Comparison of ENCODE assay signal across 8 cellular contexts in genomic region chr14:61296707-61297502, GRCh38. TPM values are rescaled to one million over a fixed set of nuclear protein-coding genes. Genes with fewer than 3 reads are reported as not detected.
DNase-seq lines count a peak whose midpoint lies in the region; ATAC-seq and TF ChIP-seq lines count a peak whose summit lies in the region.

No MANE protein-coding gene starts in this region.

- TF ChIP-seq CTCF in GM06990 (IDR thresholded peaks at IDR 0.05; ENCODE audit: insufficient read depth, low read length, poor library complexity, severe bottlenecking) (peak; percentile 73), astrocyte of the spinal cord (IDR thresholded peaks at IDR 0.05; ENCODE audit: low read depth, low read length) (peak; percentile 71)

- no peak overlapping the region for H3K4me3 ChIP-seq in GM06990 (replicated peaks; ENCODE audit: low read depth, low read length)
- H3K4me3 ChIP-seq in astrocyte of the spinal cord (ENCODE audit: low read depth, low read length) = no peak overlapping the region

- peak; percentile 48 for DNase-seq in Ammon's horn (ENCODE audit: low spot score)
- no peak for DNase-seq in GM06990 (ENCODE audit: extremely low read depth, insufficient read length)
- peak; percentile 44 for DNase-seq in NCI-H1694 (lab: John Stamatoyannopoulos, UW)
- DNase-seq in astrocyte of the spinal cord (ENCODE audit: low read depth, low spot score) = peak; percentile 54
- no peak for DNase-seq in left colon
- no peak for DNase-seq in GOT3 (lab: John Stamatoyannopoulos, UW)

- H3K36me3 ChIP-seq in GM06990 (ENCODE audit: control insufficient read depth, insufficient read depth, low read length) = no peaks in the 10 kb centered on the region

- in situ Hi-C loops in astrocyte of the spinal cord (cut with HindIII; ENCODE audit: low sequenced_read_pairs) = no loop called here

- intact Hi-C loops in left colon (cut with DNase I, micrococcal nuclease) = no loop called here

- H3K27me3 ChIP-seq in GM06990 (replicated peaks; ENCODE audit: control insufficient read depth, insufficient read depth, low read length) = no peaks in the 10 kb centered on the region

- peak; percentile 47 for ATAC-seq in left colon
- no peak for ATAC-seq in HG03095 (IDR thresholded peaks at IDR 0.05; ENCODE audit: unreplicated experiment)
- ATAC-seq in GM19397 (IDR thresholded peaks at IDR 0.05; ENCODE audit: unreplicated experiment) = no peak

RNA-seq across cellular contexts. Expression of gene TMEM30B, which starts 15.8 kb away (rescaled TPM):
- 10 to 100 TPM; 68.5 to 69.0 TPM for total RNA-seq in left colon

RNA-seq across cellular contexts. Expression of gene PRKCH, which starts 24.5 kb away (rescaled TPM):
- 10 to 100 TPM; 11.7 to 11.9 TPM for total RNA-seq in left colon

Comparison
In these comparisons a context has a peak if more than half of its experiments do, and no peak if none do; other contexts are left out.
1. DNase-seq: peak in Ammon's horn (single experiment), NCI-H1694 (single experiment) and astrocyte of the spinal cord (single experiment); none in GM06990 (single experiment), left colon (0 of 2) and GOT3 (single experiment).